ENCODE assay signal across 8 cellular contexts in the genomic region with DNA sequence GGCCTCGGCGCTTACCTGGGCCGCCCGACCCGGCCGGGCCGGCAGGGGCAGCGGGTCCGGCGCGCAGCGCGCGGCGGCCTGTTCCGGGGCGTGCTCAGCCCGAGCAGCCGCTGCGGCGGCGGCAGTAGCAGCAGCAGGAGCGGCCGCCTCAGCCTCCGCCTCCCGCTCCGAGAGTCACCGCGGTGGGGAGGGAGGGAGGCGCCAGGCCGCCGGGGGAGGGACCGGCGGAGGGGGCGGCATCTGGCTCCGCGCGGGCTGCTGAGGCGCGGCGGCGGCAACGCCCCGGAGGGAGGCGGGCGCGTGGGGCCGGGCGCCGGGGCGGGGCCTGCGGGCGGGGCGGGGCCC. TPM values are rescaled to one million over a fixed set of nuclear protein-coding genes. Genes with fewer than 3 reads are reported as not detected.
DNase-seq lines count a peak whose midpoint lies in the region; ATAC-seq lines count a peak whose summit lies in the region.

A gene with protein sequence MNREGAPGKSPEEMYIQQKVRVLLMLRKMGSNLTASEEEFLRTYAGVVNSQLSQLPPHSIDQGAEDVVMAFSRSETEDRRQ (minus strand): TSS at position 190 of the 345 bp plus-strand sequence. CDS start 38,205 bp downstream, outside the sequence.

- CTCF ChIA-PET in CD4-positive, alpha-beta memory T cell (lab: Charles Lee; ENCODE audit: partially characterized antibody): no interaction called here

- H3K9me3 Mint-ChIP-seq in CD4-positive, alpha-beta memory T cell: peaks cover 0 to 2% (median 0%) of the 10 kb centered on the region in 8 donors
- no peaks in the 10 kb centered on the region for H3K9me3 Mint-ChIP-seq in stimulated activated effector memory CD8-positive, alpha-beta T cell treated with anti-CD3 and anti-CD28 coated beads, Interleukin-12 subunit alpha, Interleukin-12 subunit beta, amount 100 ng/mL, for 72 hours

- no peaks in the 10 kb centered on the region for H3K27me3 Mint-ChIP-seq in CD4-positive, alpha-beta memory T cell

- peak; percentile 72 for ATAC-seq in GM19463 (IDR thresholded peaks at IDR 0.05; ENCODE audit: unreplicated experiment)
- peak; percentile 86 for ATAC-seq in stimulated activated effector memory CD8-positive, alpha-beta T cell treated with anti-CD3 and anti-CD28 coated beads, Interleukin-12 subunit alpha, Interleukin-12 subunit beta, amount 100 ng/mL, for 72 hours

- H3K4me3 Mint-ChIP-seq in CD4-positive, alpha-beta memory T cell: peak within 1 kb of the TSS; percentile 94 to 99 (median 98)
- H3K4me3 Mint-ChIP-seq in stimulated activated effector memory CD8-positive, alpha-beta T cell treated with anti-CD3 and anti-CD28 coated beads, Interleukin-12 subunit alpha, Interleukin-12 subunit beta, amount 100 ng/mL, for 72 hours: peak within 1 kb of the TSS; percentile 100

- POLR2A ChIA-PET in CD4-positive, alpha-beta memory T cell (lab: Charles Lee; ENCODE audit: partially characterized antibody): interaction anchor here (1.2 kb wide), 4 partner anchors 33 to 281 kb away, joined by 4 to 12 read pairs (median 5); partner anchors contain the start of genes LZIC and NMNAT1

- H3K4me1 Mint-ChIP-seq in CD4-positive, alpha-beta memory T cell: peaks cover 27 to 39% (median 34%) of the 10 kb centered on the region in 4 donors
- H3K4me1 Mint-ChIP-seq in stimulated activated effector memory CD8-positive, alpha-beta T cell treated with anti-CD3 and anti-CD28 coated beads, Interleukin-12 subunit alpha, Interleukin-12 subunit beta, amount 100 ng/mL, for 72 hours: peaks cover 56% of the 10 kb centered on the region

- DNase-seq in CD4-positive, alpha-beta memory T cell: no peak
- DNase-seq in HPDE6-E6E7 (ENCODE audit: extremely low spot score): peak; percentile 82
- no peak for DNase-seq in adipocyte (ENCODE audit: low read depth)
- DNase-seq in stimulated activated effector memory CD8-positive, alpha-beta T cell treated with anti-CD3 and anti-CD28 coated beads, Interleukin-12 subunit alpha, Interleukin-12 subunit beta, amount 100 ng/mL, for 72 hours (ENCODE audit: low spot score in 2 of 2): no peak
- no peak for DNase-seq in anterior cingulate cortex (lab: John Stamatoyannopoulos, UW)
- DNase-seq in nucleus accumbens (lab: John Stamatoyannopoulos, UW): no peak

- peak within 1 kb of the TSS; percentile 71 to 80 for H3K4me3 ChIP-seq in CD4-positive, alpha-beta memory T cell (ENCODE audit: low read length in 2 of 2)
- H3K4me3 ChIP-seq in adipocyte (ENCODE audit: low read length) (peak within 1 kb of the TSS; percentile 91), iPS-15b (ENCODE audit: low read depth, low read length) (peak within 1 kb of the TSS; percentile 76)

- H3K27ac Mint-ChIP-seq in CD4-positive, alpha-beta memory T cell: peak within 1 kb of the TSS; percentile 85 to 99 (median 98)
- H3K27ac Mint-ChIP-seq in stimulated activated effector memory CD8-positive, alpha-beta T cell treated with anti-CD3 and anti-CD28 coated beads, Interleukin-12 subunit alpha, Interleukin-12 subunit beta, amount 100 ng/mL, for 72 hours: peak within 1 kb of the TSS; percentile 96

- H3K36me3 Mint-ChIP-seq in CD4-positive, alpha-beta memory T cell: peaks cover 0 to 6% of the 10 kb centered on the region in 2 donors
- H3K36me3 Mint-ChIP-seq in stimulated activated effector memory CD8-positive, alpha-beta T cell treated with anti-CD3 and anti-CD28 coated beads, Interleukin-12 subunit alpha, Interleukin-12 subunit beta, amount 100 ng/mL, for 72 hours: peaks cover 15% of the 10 kb centered on the region

- peak within 1 kb of the TSS; percentile 64 for H3K27ac ChIP-seq in CD4-positive, alpha-beta memory T cell (ENCODE audit: low read depth, low read length)

- H3K9ac ChIP-seq in adipocyte (ENCODE audit: low read length): peak within 1 kb of the TSS; percentile 93
- peak within 1 kb of the TSS; percentile 80 for H3K9ac ChIP-seq in iPS-15b (ENCODE audit: low read depth, low read length)

- no peaks in the 10 kb centered on the region for H3K27me3 ChIP-seq in CD4-positive, alpha-beta memory T cell (ENCODE audit: insufficient read depth, low read length)
- H3K27me3 ChIP-seq in adipocyte (replicated peaks; ENCODE audit: control insufficient read depth, insufficient read depth, low read length) (no peaks in the 10 kb centered on the region), iPS-15b (ENCODE audit: control insufficient read depth, insufficient read depth, low read length) (no peaks in the 10 kb centered on the region)

- H3K9me3 ChIP-seq in CD4-positive, alpha-beta memory T cell (ENCODE audit: control insufficient read depth in 1 of 2, low read length in 2 of 2): no peaks in the 10 kb centered on the region
- no peaks in the 10 kb centered on the region for H3K9me3 ChIP-seq in adipocyte (ENCODE audit: control insufficient read depth, low read length)
- H3K9me3 ChIP-seq in iPS-15b (ENCODE audit: control insufficient read depth, insufficient read depth, low read length): no peaks in the 10 kb centered on the region

- no peaks in the 10 kb centered on the region for H3K36me3 ChIP-seq in CD4-positive, alpha-beta memory T cell (ENCODE audit: insufficient read depth, low read length)
- no peaks in the 10 kb centered on the region for H3K36me3 ChIP-seq in adipocyte (ENCODE audit: control insufficient read depth, insufficient read depth, low read length, severe bottlenecking)
- H3K36me3 ChIP-seq in iPS-15b (ENCODE audit: control insufficient read depth, insufficient read depth, low read length): no peaks in the 10 kb centered on the region

- intact Hi-C loops in CD4-positive, alpha-beta memory T cell (cut with micrococcal nuclease): loop anchor here (1.0 to 5.0 kb wide), 4 partner anchors 33 to 562 kb away; partner anchors contain the start of genes DFFA, LZIC, NMNAT1 and PEX14

- H3K4me1 ChIP-seq in CD4-positive, alpha-beta memory T cell (ENCODE audit: insufficient read depth, low read length): peaks cover 16% of the 10 kb centered on the region
- peaks cover 15% of the 10 kb centered on the region for H3K4me1 ChIP-seq in adipocyte (ENCODE audit: control insufficient read depth, insufficient read depth, low read length)
- peaks cover 7% of the 10 kb centered on the region for H3K4me1 ChIP-seq in iPS-15b (ENCODE audit: control insufficient read depth, insufficient read depth, low read length)

RNA-seq across cellular contexts. Expression of the gene that starts here (rescaled TPM):
- total RNA-seq in CD4-positive, alpha-beta memory T cell: 1 to 10 TPM; 6.3 to 9.1 TPM
- polyA plus RNA-seq in CD4-positive, alpha-beta memory T cell: 10 to 100 TPM in 1 of 2 donors, 1 to 10 TPM in 1; 10.0 to 10.1 TPM
